In the genomic region with DNA sequence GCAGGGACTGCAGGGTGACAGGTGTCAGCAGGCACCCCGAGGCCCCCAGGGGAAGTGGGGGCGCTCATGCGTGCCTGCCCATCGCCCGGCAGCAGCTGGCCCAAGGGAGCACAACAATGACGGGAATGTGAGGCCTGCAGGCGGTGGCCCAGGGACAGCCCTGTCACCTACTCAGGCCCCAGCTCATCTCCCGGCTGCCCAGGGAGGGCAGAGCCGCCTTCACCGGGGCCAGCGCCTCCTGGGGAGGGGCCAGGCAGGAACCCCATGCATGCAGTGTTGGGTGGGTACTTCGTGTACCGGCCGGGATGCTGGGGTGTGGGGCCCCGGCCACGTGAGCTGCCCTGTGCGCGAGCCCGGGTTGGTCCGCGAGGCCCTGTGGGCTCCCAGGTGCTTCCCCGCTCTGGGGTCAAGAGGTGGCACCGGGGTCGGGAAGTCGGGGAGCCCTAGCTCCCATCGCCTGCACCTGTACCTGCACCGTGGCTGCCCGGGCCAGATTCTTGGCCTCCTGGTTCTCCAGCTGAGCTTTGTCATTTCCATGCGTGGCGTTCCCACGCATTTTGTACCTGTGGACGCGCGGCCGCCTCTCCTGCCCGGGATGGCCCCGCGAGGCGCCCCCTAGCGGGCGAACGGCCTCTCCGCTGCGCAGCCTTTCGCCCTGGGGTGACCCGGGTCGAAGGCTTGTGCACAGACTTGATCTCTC, we compare ENCODE assay signal across 9 cellular contexts. TPM values are rescaled to one million over a fixed set of nuclear protein-coding genes. Genes with fewer than 3 reads are reported as not detected.
DNase-seq lines count a peak whose midpoint lies in the region; ATAC-seq and TF ChIP-seq lines count a peak whose summit lies in the region.
"Had no signal": no experiment of that assay in that cellular context is flagged by ENCODE, and none has a peak within 500 bp of the region (broad histone marks: within the 10 kb centered on the region; RNA-seq: fewer than 3 reads in every experiment).

No MANE protein-coding gene starts in this region.

- H3K27me3 Mint-ChIP-seq in activated naive CD4-positive, alpha-beta T cell treated with anti-CD3 and anti-CD28 coated beads, Interleukin-2, amount 10 ng/mL, durations not matched to agents 7 days and 5 days = no peaks in the 10 kb centered on the region

- no peaks in the 10 kb centered on the region for H3K9me3 Mint-ChIP-seq in activated naive CD4-positive, alpha-beta T cell treated with anti-CD3 and anti-CD28 coated beads, Interleukin-2, amount 10 ng/mL, durations not matched to agents 7 days and 5 days

- ATAC-seq in left lung (no peak), upper lobe of left lung (ENCODE audit: low FRiP score in 2 of 2) (no peak), HG03108 (IDR thresholded peaks at IDR 0.05; ENCODE audit: unreplicated experiment) (no peak), GM19455 (IDR thresholded peaks at IDR 0.05; ENCODE audit: unreplicated experiment) (no peak)

- TF ChIP-seq CTCF in left lung (IDR thresholded peaks at IDR 0.05) (peak; percentile 18 to 53), upper lobe of left lung (IDR thresholded peaks at IDR 0.05) (peak in 5 of 6 experiments; percentile 20 to 32 (median 25))

- H3K4me3 Mint-ChIP-seq in activated naive CD4-positive, alpha-beta T cell treated with anti-CD3 and anti-CD28 coated beads, Interleukin-2, amount 10 ng/mL, durations not matched to agents 7 days and 5 days = no peak overlapping the region

- H3K4me3 ChIP-seq in left lung (no peak overlapping the region), upper lobe of left lung (peak overlapping the region in 2 of 4 donors; percentile 26)

- intact Hi-C loops in left lung (cut with DNase I) = no loop called here

- H3K27ac ChIP-seq in left lung = no peak overlapping the region
- H3K27ac ChIP-seq in upper lobe of left lung = no peak overlapping the region

- H3K4me1 ChIP-seq in left lung (peaks cover 0 to 35% of the 10 kb centered on the region in 2 donors), upper lobe of left lung (peaks cover 8 to 28% (median 18%) of the 10 kb centered on the region in 4 donors)

- no peak overlapping the region for H3K27ac Mint-ChIP-seq in activated naive CD4-positive, alpha-beta T cell treated with anti-CD3 and anti-CD28 coated beads, Interleukin-2, amount 10 ng/mL, durations not matched to agents 7 days and 5 days

- H3K36me3 Mint-ChIP-seq in activated naive CD4-positive, alpha-beta T cell treated with anti-CD3 and anti-CD28 coated beads, Interleukin-2, amount 10 ng/mL, durations not matched to agents 7 days and 5 days = no peaks in the 10 kb centered on the region

- CTCF ChIA-PET in activated naive CD4-positive, alpha-beta T cell treated with anti-CD3 and anti-CD28 coated beads, Interleukin-2, amount 10 ng/mL, durations not matched to agents 7 days and 5 days (lab: Charles Lee) = interaction anchor here (0.7 to 2.3 kb wide), 7 partner anchors 12 to 281 kb away, joined by 3 to 7 read pairs (median 4); no protein-coding TSS in a partner anchor

- no peak for TF ChIP-seq EP300 in upper lobe of left lung (IDR thresholded peaks at IDR 0.05)

- 46 to 57% methylated on average over 14 to 41 of the region's 47 CpGs for WGBS in upper lobe of left lung, 2 donors

- H3K4me1 Mint-ChIP-seq in activated naive CD4-positive, alpha-beta T cell treated with anti-CD3 and anti-CD28 coated beads, Interleukin-2, amount 10 ng/mL, durations not matched to agents 7 days and 5 days = peaks cover 5% of the 10 kb centered on the region

- H3K36me3 ChIP-seq in left lung = no peaks in the 10 kb centered on the region
- no peaks in the 10 kb centered on the region for H3K36me3 ChIP-seq in upper lobe of left lung

- peak; percentile 25 for DNase-seq in activated naive CD4-positive, alpha-beta T cell treated with Interleukin-2 at 50 U/mL for 16 hours
- no peak for DNase-seq in activated naive CD4-positive, alpha-beta T cell (lab: John Stamatoyannopoulos, UW)
- peak; percentile 50 for DNase-seq in activated naive CD4-positive, alpha-beta T cell treated with anti-CD3 and anti-CD28 coated beads, Interleukin-2, amount 10 ng/mL, durations not matched to agents 7 days and 5 days
- peak in 1 of 2 donors; percentile 76 for DNase-seq in left lung
- peak in 1 of 2 donors; percentile 85 for DNase-seq in upper lobe of left lung
- no peak for DNase-seq in NCI-H1092 treated with DMSO at 0.1 percent for 48 hours (lab: John Stamatoyannopoulos, UW)

- no peak for TF ChIP-seq POLR2A in upper lobe of left lung (IDR thresholded peaks at IDR 0.05)

- H3K9me3 ChIP-seq in left lung = no peaks in the 10 kb centered on the region
- H3K9me3 ChIP-seq in upper lobe of left lung = no peaks in the 10 kb centered on the region

- H3K27me3 ChIP-seq in left lung = peaks cover 0 to 12% of the 10 kb centered on the region in 2 donors
- H3K27me3 ChIP-seq in upper lobe of left lung = no peaks in the 10 kb centered on the region

RNA-seq across cellular contexts. Expression of a gene that starts 0.8 kb away (rescaled TPM):
- 1 to 10 TPM in 1 of 2 donors, under 1 TPM in 1; 0.96 to 1.0 TPM for total RNA-seq in left lung
- total RNA-seq in upper lobe of left lung = 1 to 10 TPM in 2 of 6 donors, under 1 TPM in 2, not detected in 2; 0.30 to 1.3 (median 0.97) TPM
- total RNA-seq: dermis microvascular lymphatic vessel endothelial cell had no signal

RNA-seq across cellular contexts. Expression of a gene that starts 19.5 kb away (rescaled TPM):
- total RNA-seq in left lung (1 to 10 TPM in 1 of 2 donors, under 1 TPM in 1; 0.68 to 1.4 TPM), upper lobe of left lung (1 to 10 TPM in 1 of 6 donors, under 1 TPM in 2, not detected in 3; 0.30 to 1.1 (median 0.43) TPM)

RNA-seq across cellular contexts. Expression of a gene that starts 39.2 kb away (rescaled TPM):
- total RNA-seq in left lung = under 1 TPM; 0.55 to 0.67 TPM
- 1 to 10 TPM in 1 of 6 donors, under 1 TPM in 3, not detected in 2; 0.10 to 3.1 (median 0.38) TPM for total RNA-seq in upper lobe of left lung
- total RNA-seq: dermis microvascular lymphatic vessel endothelial cell had no signal

Comparison
In these comparisons a context has a peak if more than half of its experiments do, and no peak if none do; other contexts are left out.
1. DNase-seq: peak in activated naive CD4-positive, alpha-beta T cell treated with Interleukin-2 at 50 U/mL for 16 hours (single experiment) and activated naive CD4-positive, alpha-beta T cell treated with anti-CD3 and anti-CD28 coated beads, Interleukin-2, amount 10 ng/mL, durations not matched to agents 7 days and 5 days (single experiment); none in activated naive CD4-positive, alpha-beta T cell (0 of 4) and NCI-H1092 treated with DMSO at 0.1 percent for 48 hours (single experiment).